12 cellular contexts compared by ENCODE assay signal in genomic region chr1:210262167-210262896, GRCh38. TPM values are rescaled to one million over a fixed set of nuclear protein-coding genes. Genes with fewer than 3 reads are reported as not detected.
DNase-seq lines count a peak whose midpoint lies in the region; ATAC-seq and TF ChIP-seq lines count a peak whose summit lies in the region.
"Had no signal": no experiment of that assay in that cellular context is flagged by ENCODE, and none has a peak within 500 bp of the region (broad histone marks: within the 10 kb centered on the region; RNA-seq: fewer than 3 reads in every experiment).

No MANE protein-coding gene starts in this region.

- ATAC-seq in lung (ENCODE audit: insufficient read depth, low FRiP score) (no peak), HG03108 (IDR thresholded peaks at IDR 0.05; ENCODE audit: unreplicated experiment) (no peak)
- ATAC-seq: activated T-cell treated with anti-CD3 and anti-CD28 coated beads, Interleukin-2, amount 50 U/mL, for 4 hours had no signal

- H3K4me1 Mint-ChIP-seq in endodermal cell: peaks cover 1% of the 10 kb centered on the region

- in situ Hi-C loops in transverse colon (cut with MboI; ENCODE audit: low pct_ligation_motif_present in 1 of 4, low pct_unique_long_range_greater_than_20kb in 1 of 4, low sequenced_read_pairs in 3 of 4): no loop called here

- no peaks in the 10 kb centered on the region for H3K9me3 Mint-ChIP-seq in endodermal cell
- H3K9me3 Mint-ChIP-seq: activated T-cell treated with anti-CD3 and anti-CD28 coated beads, Interleukin-2, amount 50 U/mL, for 4 hours had no signal

- H3K9me3 ChIP-seq in endodermal cell (ENCODE audit: control insufficient read depth, low read length) (no peaks in the 10 kb centered on the region), lung (ENCODE audit: control insufficient read depth in 2 of 2, insufficient read depth in 1 of 2, low read length in 1 of 2) (no peaks in the 10 kb centered on the region), transverse colon (no peaks in the 10 kb centered on the region)
- H3K9me3 ChIP-seq: colonic mucosa had no signal

- no peaks in the 10 kb centered on the region for H3K36me3 Mint-ChIP-seq in endodermal cell (ENCODE audit: low read depth)

- H3K27me3 ChIP-seq in endodermal cell (ENCODE audit: control insufficient read depth, insufficient read depth, low read length, poor library complexity, severe bottlenecking) (no peaks in the 10 kb centered on the region), lung (ENCODE audit: control insufficient read depth, insufficient read depth) (no peaks in the 10 kb centered on the region), transverse colon (no peaks in the 10 kb centered on the region)
- H3K27me3 ChIP-seq: colonic mucosa had no signal

- no peak for TF ChIP-seq CTCF in endodermal cell (conservative IDR thresholded peaks at IDR 0.05)
- TF ChIP-seq CTCF in lung (IDR thresholded peaks at IDR 0.05; ENCODE audit: control extremely low read depth, extremely low read depth): no peak
- no peak for TF ChIP-seq CTCF in transverse colon (IDR thresholded peaks at IDR 0.05)

- no peak overlapping the region for H3K4me3 ChIP-seq in endodermal cell (ENCODE audit: low read length)
- no peak overlapping the region for H3K4me3 ChIP-seq in lung
- H3K4me3 ChIP-seq in transverse colon: no peak overlapping the region
- H3K4me3 ChIP-seq: colonic mucosa had no signal

- intact Hi-C loops in transverse colon (cut with DNase I; ENCODE audit: low total_unique reads): no loop called here

- H3K36me3 ChIP-seq in endodermal cell (ENCODE audit: control insufficient read depth, insufficient read depth, low read length) (no peaks in the 10 kb centered on the region), lung (ENCODE audit: control insufficient read depth in 2 of 2, insufficient read depth in 2 of 2, low read length in 2 of 2) (no peaks in the 10 kb centered on the region), transverse colon (no peaks in the 10 kb centered on the region)
- H3K36me3 ChIP-seq: colonic mucosa had no signal

- H3K27ac Mint-ChIP-seq in endodermal cell: no peak overlapping the region

- TF ChIP-seq EP300 in transverse colon (IDR thresholded peaks at IDR 0.05; ENCODE audit: low read depth): no peak

- peak; percentile 73 for DNase-seq in M059J (ENCODE audit: low read depth)
- no peak for DNase-seq in endodermal cell
- DNase-seq in lung (ENCODE audit: low spot score): no peak
- no peak for DNase-seq in transverse colon
- DNase-seq in substantia nigra (lab: John Stamatoyannopoulos, UW): no peak
- no peak for DNase-seq in RPMI8226
- DNase-seq: activated T-cell treated with anti-CD3 and anti-CD28 coated beads, Interleukin-2, amount 50 U/mL, for 4 hours; colonic mucosa; kidney; NCI-H748 treated with DMSO at 0.1 percent for 48 hours had no signal

- H3K27me3 Mint-ChIP-seq in endodermal cell (ENCODE audit: insufficient read depth): peaks cover 3% of the 10 kb centered on the region

- H3K27ac ChIP-seq in endodermal cell (ENCODE audit: low read depth, low read length): peak overlapping the region; percentile 49
- peak overlapping the region; percentile 17 to 44 for H3K27ac ChIP-seq in lung (ENCODE audit: low read depth in 1 of 2, low read length in 1 of 2)
- peak overlapping the region; percentile 31 to 79 (median 56) for H3K27ac ChIP-seq in transverse colon
- H3K27ac ChIP-seq in substantia nigra (ENCODE audit: low read depth, low read length, poor library complexity, severe bottlenecking): no peak overlapping the region
- H3K27ac ChIP-seq: colonic mucosa, KMS-11 had no signal

- TF ChIP-seq POLR2A in transverse colon (IDR thresholded peaks at IDR 0.05): no peak

- no peak overlapping the region for H3K9ac ChIP-seq in endodermal cell (ENCODE audit: extremely low read depth, low read length, poor library complexity, severe bottlenecking)
- H3K9ac ChIP-seq: KMS-11 had no signal

- 92 to 95% methylated on average over 5 to 8 of the region's 8 CpGs for WGBS in endodermal cell (ENCODE audit: insufficient coverage in 1 of 2, insufficient read length in 1 of 2), 2 experiments
- 29 to 64% methylated on average over 8 of the region's 8 CpGs for WGBS in lung, 2 donors
- WGBS in transverse colon (ENCODE audit: low coverage in 1 of 2), 2 donors: 15 to 26% methylated on average over 3 to 8 of the region's 8 CpGs

- H3K4me1 ChIP-seq in endodermal cell (ENCODE audit: control insufficient read depth, insufficient read depth, low read length) (no peaks in the 10 kb centered on the region), lung (ENCODE audit: control insufficient read depth in 2 of 2, insufficient read depth in 2 of 2, low read length in 2 of 2) (peaks cover 0 to 6% of the 10 kb centered on the region in 2 donors), transverse colon (peaks cover 4 to 16% (median 6%) of the 10 kb centered on the region in 4 donors)
- H3K4me1 ChIP-seq: colonic mucosa had no signal

- H3K4me3 Mint-ChIP-seq in endodermal cell: no peak overlapping the region
- H3K4me3 Mint-ChIP-seq: activated T-cell treated with anti-CD3 and anti-CD28 coated beads, Interleukin-2, amount 50 U/mL, for 4 hours had no signal

RNA-seq across cellular contexts. Expression of gene SERTAD4, which starts 29.7 kb away (rescaled TPM):
- total RNA-seq in M059J (2014; rRNA removed; shearing (Covaris generic)): 1.8 and 4.2 TPM in 2 replicates
- total RNA-seq in endodermal cell: 1 to 10 TPM in 1 of 2 donors, under 1 TPM in 1; 0.58 to 1.1 TPM
- polyA plus RNA-seq in endodermal cell (2013, experiment 1 of 2): 9.3 TPM
- 10.6 TPM for polyA plus RNA-seq in endodermal cell (2013, experiment 2 of 2)
- total RNA-seq in lung: 1 to 10 TPM; 3.4 to 7.8 TPM
- 1 to 10 TPM; 1.9 to 2.0 TPM for polyA plus RNA-seq in lung
- 1 to 10 TPM in 3 of 4 donors, under 1 TPM in 1; 0.60 to 6.7 (median 2.0) TPM for total RNA-seq in transverse colon
- total RNA-seq: activated T-cell treated with anti-CD3 and anti-CD28 coated beads, Interleukin-2, amount 50 U/mL, for 4 hours had no signal
